ENCODE assay signal across 25 cellular contexts in the genomic region with DNA sequence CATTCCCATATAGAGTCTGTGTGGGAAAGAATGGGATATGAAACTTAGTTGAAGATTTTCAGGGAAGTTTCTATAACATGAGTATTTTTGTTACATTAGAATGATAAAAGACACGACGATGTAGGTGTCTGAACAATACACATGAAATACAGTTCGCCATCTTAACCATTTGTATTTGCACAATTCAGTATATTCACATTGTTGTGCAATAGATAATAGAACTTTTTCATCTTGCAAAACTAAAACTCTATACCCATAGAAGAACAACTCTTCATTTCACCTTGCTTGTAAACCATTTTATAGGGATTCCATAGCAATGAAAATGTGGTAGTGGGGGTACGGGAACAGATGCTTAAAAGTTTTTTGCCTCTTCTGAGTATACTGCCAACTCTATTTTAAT. TPM values are rescaled to one million over a fixed set of nuclear protein-coding genes. Genes with fewer than 3 reads are reported as not detected.
"Had no signal": no experiment of that assay in that cellular context is flagged by ENCODE, and none has a peak within 500 bp of the region (broad histone marks: within the 10 kb centered on the region; RNA-seq: fewer than 3 reads in every experiment).

No MANE protein-coding gene starts in this region.

- ATAC-seq: esophagus mucosa; heart right ventricle; left lobe of liver; mucosa of descending colon; naive thymus-derived CD8-positive, alpha-beta T cell; psoas muscle; sciatic nerve had no signal

- H3K4me1 ChIP-seq: psoas muscle, spleen, tibial artery, upper lobe of left lung, uterus had no signal

- H3K27me3 ChIP-seq: heart right ventricle, neutrophil, spleen, tibial artery, upper lobe of left lung, uterus had no signal

- H3K36me3 ChIP-seq: heart right ventricle, neutrophil, spleen, tibial artery, upper lobe of left lung, uterus had no signal

- H3K4me3 ChIP-seq: heart right ventricle, mucosa of descending colon, psoas muscle, spleen, tibial artery, upper lobe of left lung, uterus had no signal

- H3K9me3 ChIP-seq: heart right ventricle, mucosa of descending colon, neutrophil, psoas muscle, spleen, tibial artery, upper lobe of left lung, uterus had no signal

- H3K27ac ChIP-seq: heart right ventricle, neutrophil, psoas muscle, spleen, tibial artery, upper lobe of left lung, uterus had no signal

- DNase-seq: effector CD8-positive, alpha-beta T cell; heart right ventricle; islet precursor cell; mucosa of descending colon; naive thymus-derived CD8-positive, alpha-beta T cell; psoas muscle; retina; spleen; stimulated activated CD4-positive, alpha-beta T cell treated with anti-CD3 and anti-CD28 coated beads, Interleukin-15, amount 100 ng/mL, for 24 hours; stimulated activated CD4-positive, alpha-beta T cell treated with anti-CD3 and anti-CD28 coated beads, Interleukin-1b, Interleukin-23, amount 100 ng/mL, for 48 hours; stimulated activated CD4-positive, alpha-beta T cell treated with anti-CD3 and anti-CD28 coated beads, Interleukin-4, amount 100 ng/mL, for 24 hours; tibial artery; upper lobe of left lung; uterus had no signal

- FAIRE-seq: endometrium, frontal cortex had no signal

RNA-seq across cellular contexts. Expression of gene SLC39A12, which starts 32.8 kb away (rescaled TPM):
- total RNA-seq: fibroblast of lung; glomerular endothelial cell; lower leg skin; naive thymus-derived CD8-positive, alpha-beta T cell; osteoblast; psoas muscle; sciatic nerve; uterus had no signal
- polyA plus RNA-seq: fibroblast of lung; naive thymus-derived CD8-positive, alpha-beta T cell; neural cell had no signal
